In genomic region chr2:191280834-191281756, GRCh38 we compare ENCODE assay signal across 21 cellular contexts. TPM values are rescaled to one million over a fixed set of nuclear protein-coding genes. Genes with fewer than 3 reads are reported as not detected.
A peak's percentile ranks its signal among the peaks of the same experiment; 100 is the strongest.
DNase-seq lines count a peak whose midpoint lies in the region; FAIRE-seq and TF ChIP-seq lines count a peak whose summit lies in the region.
"Had no signal": no experiment of that assay in that cellular context is flagged by ENCODE, and none has a peak within 500 bp of the region (broad histone marks: within the 10 kb centered on the region; RNA-seq: fewer than 3 reads in every experiment).

No MANE protein-coding gene starts in this region.

- H4K5ac ChIP-seq in H9 (ENCODE audit: insufficient read length, low read depth, low read length): no peak overlapping the region

- H3K4me2 ChIP-seq in H9 (ENCODE audit: insufficient read depth, insufficient read length, low read length): no peak overlapping the region
- no peak overlapping the region for H3K4me2 ChIP-seq in neuronal stem cell (ENCODE audit: insufficient read depth, low read length, poor library complexity, severe bottlenecking)
- H3K4me2 ChIP-seq: KMS-11 had no signal

- H3T11ph ChIP-seq in H9 (ENCODE audit: low read length): no peak overlapping the region

- no peaks in the 10 kb centered on the region for H3K23me2 ChIP-seq in H9 (ENCODE audit: insufficient read length, low read depth, low read length, poor library complexity, severe bottlenecking)

- no peak overlapping the region for H4K8ac ChIP-seq in H9 (replicated peaks; ENCODE audit: insufficient read length, low read depth, low read length)
- peak overlapping the region; percentile 52 for H4K8ac ChIP-seq in neuronal stem cell (ENCODE audit: low read depth, low read length)

- TF ChIP-seq RAD21 in liver (IDR thresholded peaks at IDR 0.05): no peak

- H3K4me3 ChIP-seq in endodermal cell (ENCODE audit: low read length) (no peak overlapping the region), liver (ENCODE audit: low read depth in 1 of 3, low read length in 3 of 3) (no peak overlapping the region), neuronal stem cell (ENCODE audit: low read length in 2 of 2) (peak overlapping the region in 1 of 2 donors; percentile 42)
- H3K4me3 ChIP-seq: SJCRH30 had no signal

- H3K27ac Mint-ChIP-seq in H9: peak overlapping the region; percentile 26 to 90 (median 41); a peak in 6 of 7 replicates
- peak overlapping the region; percentile 34 for H3K27ac Mint-ChIP-seq in endodermal cell
- H3K27ac Mint-ChIP-seq: CD4-positive, CD25-positive, alpha-beta regulatory T cell had no signal

- CTCF ChIA-PET in RWPE1 (lab: Yijun Ruan, JAX): interaction anchor here (0.5 to 0.6 kb wide), 2 partner anchors 129 to 447 kb away, joined by 3 to 4 read pairs; no protein-coding TSS in a partner anchor

- H3K27me3 ChIP-seq in H9 (ENCODE audit: insufficient read depth, low read length) (no peaks in the 10 kb centered on the region), endodermal cell (ENCODE audit: control insufficient read depth, insufficient read depth, low read length, poor library complexity, severe bottlenecking) (no peaks in the 10 kb centered on the region), liver (ENCODE audit: control insufficient read depth in 4 of 4, insufficient read depth in 4 of 4, low read length in 3 of 4) (no peaks in the 10 kb centered on the region), neuronal stem cell (ENCODE audit: control insufficient read depth in 3 of 3, insufficient read depth in 3 of 3, low read depth in 1 of 3, low read length in 3 of 3) (no peaks in the 10 kb centered on the region)
- H3K27me3 ChIP-seq: BE2C, SJCRH30 had no signal

- H3K36me3 ChIP-seq in endodermal cell (ENCODE audit: control insufficient read depth, insufficient read depth, low read length) (peaks cover 87% of the 10 kb centered on the region), liver (ENCODE audit: control insufficient read depth in 4 of 4, insufficient read depth in 3 of 4, low read depth in 1 of 4, low read length in 3 of 4) (peaks cover 2 to 26% (median 8%) of the 10 kb centered on the region in 4 donors), neuronal stem cell (replicated peaks in 1 of 2; ENCODE audit: control insufficient read depth in 2 of 2, insufficient read depth in 2 of 2, low read length in 2 of 2) (peaks cover 4 to 83% of the 10 kb centered on the region in 2 donors)

- H3K4me1 ChIP-seq in H9 (ENCODE audit: insufficient read depth, low read length) (peaks cover 13% of the 10 kb centered on the region), endodermal cell (ENCODE audit: control insufficient read depth, insufficient read depth, low read length) (peaks cover 14% of the 10 kb centered on the region), liver (ENCODE audit: control insufficient read depth in 4 of 4, insufficient read depth in 4 of 4, low read length in 3 of 4) (peaks cover 19 to 43% (median 34%) of the 10 kb centered on the region in 4 donors), neuronal stem cell (ENCODE audit: control insufficient read depth in 2 of 2, insufficient read depth in 1 of 2, low read depth in 1 of 2, low read length in 2 of 2) (peaks cover 0 to 8% of the 10 kb centered on the region in 2 donors)
- H3K4me1 ChIP-seq: Caco-2, SJCRH30 had no signal

- H3K9me3 Mint-ChIP-seq in H9 (no peaks in the 10 kb centered on the region), endodermal cell (no peaks in the 10 kb centered on the region)
- H3K9me3 Mint-ChIP-seq: CD4-positive, CD25-positive, alpha-beta regulatory T cell had no signal

- H2BK12ac ChIP-seq in H9 (ENCODE audit: insufficient read length, low read depth, low read length) (no peak overlapping the region), neuronal stem cell (ENCODE audit: low read length) (no peak overlapping the region)

- H4K91ac ChIP-seq in H9 (ENCODE audit: insufficient read length, low read depth, low read length): no peak overlapping the region
- H4K91ac ChIP-seq in neuronal stem cell (ENCODE audit: low read depth, low read length, poor library complexity): no peak overlapping the region

- H3K23ac ChIP-seq in H9 (ENCODE audit: insufficient read length, low read depth, low read length): no peak overlapping the region
- H3K23ac ChIP-seq in neuronal stem cell (ENCODE audit: low read depth, low read length, poor library complexity): no peak overlapping the region

- H3K4me3 Mint-ChIP-seq in H9 (no peak overlapping the region), endodermal cell (no peak overlapping the region)
- H3K4me3 Mint-ChIP-seq: CD4-positive, CD25-positive, alpha-beta regulatory T cell had no signal

- FAIRE-seq in GM19239 (lab: Jason Lieb, UNC): no peak
- FAIRE-seq: A204.1, GM12891, H54 had no signal

- H3K27me3 Mint-ChIP-seq in H9 (ENCODE audit: low read depth) (no peaks in the 10 kb centered on the region; the same call in 1 of the 2 replicates), endodermal cell (ENCODE audit: insufficient read depth) (no peaks in the 10 kb centered on the region)

- H3K9me3 ChIP-seq in H9 (ENCODE audit: control insufficient read depth, low read depth, low read length) (no peaks in the 10 kb centered on the region), endodermal cell (ENCODE audit: control insufficient read depth, low read length) (no peaks in the 10 kb centered on the region), liver (ENCODE audit: control insufficient read depth in 4 of 4, low read length in 3 of 4) (no peaks in the 10 kb centered on the region), neuronal stem cell (replicated peaks in 1 of 2; ENCODE audit: control insufficient read depth in 2 of 2, insufficient read depth in 1 of 2, low read depth in 1 of 2, low read length in 2 of 2) (no peaks in the 10 kb centered on the region)
- H3K9me3 ChIP-seq: BE2C, Caco-2, SJCRH30 had no signal

- no peak overlapping the region for H3K56ac ChIP-seq in H9 (ENCODE audit: insufficient read length, low read depth, low read length)

- peak overlapping the region; percentile 8; the same call in 1 of the 2 replicates for H3K14ac ChIP-seq in H9 (ENCODE audit: insufficient read depth, low read length)
- H3K14ac ChIP-seq in neuronal stem cell (ENCODE audit: low read length): no peak overlapping the region

- no peak overlapping the region for H3K27ac ChIP-seq in H9 (ENCODE audit: insufficient read length, low read depth, low read length)
- H3K27ac ChIP-seq in endodermal cell (ENCODE audit: low read depth, low read length): peak overlapping the region; percentile 4
- H3K27ac ChIP-seq in liver (ENCODE audit: low read depth in 1 of 2, low read length in 2 of 2): peak overlapping the region in 1 of 2 donors; percentile 1
- H3K27ac ChIP-seq in neuronal stem cell (replicated peaks; ENCODE audit: low read length): no peak overlapping the region
- no peak overlapping the region for H3K27ac ChIP-seq in RWPE1
- H3K27ac ChIP-seq: KMS-11, SJCRH30 had no signal

- H2AK5ac ChIP-seq in H9 (ENCODE audit: insufficient read length, low read length): no peak overlapping the region
- H2AK5ac ChIP-seq in neuronal stem cell (ENCODE audit: low read depth, low read length): no peak overlapping the region

- H3K18ac ChIP-seq in H9 (ENCODE audit: insufficient read length, low read depth, low read length) (no peak overlapping the region), neuronal stem cell (ENCODE audit: low read length) (peak overlapping the region; percentile 72)

- H3K36me3 Mint-ChIP-seq in H9 (ENCODE audit: insufficient read depth in 1 of 3, low read depth in 3 of 3) (peaks cover 14 to 21% (median 20%) of the 10 kb centered on the region in 3 experiments), endodermal cell (ENCODE audit: low read depth) (peaks cover 53% of the 10 kb centered on the region)
- H3K36me3 Mint-ChIP-seq: CD4-positive, CD25-positive, alpha-beta regulatory T cell had no signal

- POLR2A ChIA-PET in RWPE1 (lab: Yijun Ruan, JAX; ENCODE audit: low non-redundant PET): no interaction called here

- H3K9ac ChIP-seq in H9 (ENCODE audit: extremely low read depth, insufficient read length, low read length) (no peak overlapping the region), endodermal cell (ENCODE audit: extremely low read depth, low read length, poor library complexity, severe bottlenecking) (no peak overlapping the region), liver (ENCODE audit: low read depth in 1 of 2, low read length in 2 of 2) (no peak overlapping the region), neuronal stem cell (ENCODE audit: low read depth, low read length, poor library complexity) (no peak overlapping the region)
- H3K9ac ChIP-seq: KMS-11 had no signal

- no peak overlapping the region for H2BK20ac ChIP-seq in H9 (ENCODE audit: low read depth, low read length, poor library complexity, severe bottlenecking)

- peaks cover 6% of the 10 kb centered on the region; the same call in 1 of the 2 replicates for H3K79me2 ChIP-seq in H9 (ENCODE audit: insufficient read depth, low read length)

- peaks cover 32 to 41% of the 10 kb centered on the region in 2 experiments for H3K4me1 Mint-ChIP-seq in H9
- peaks cover 25% of the 10 kb centered on the region for H3K4me1 Mint-ChIP-seq in endodermal cell
- H3K4me1 Mint-ChIP-seq: CD4-positive, CD25-positive, alpha-beta regulatory T cell had no signal

- H4K20me1 ChIP-seq in H9 (ENCODE audit: control insufficient read depth, insufficient read depth, insufficient read length): no peaks in the 10 kb centered on the region

- H2BK5ac ChIP-seq in H9 (ENCODE audit: insufficient read length, low read length): no peak overlapping the region
- no peak overlapping the region for H2BK5ac ChIP-seq in neuronal stem cell (ENCODE audit: low read length)

- DNase-seq in H9 (no peak), endodermal cell (no peak), neuronal stem cell (ENCODE audit: low spot score) (no peak), NCI-H2171 treated with DMSO at 0.1 percent for 48 hours (lab: John Stamatoyannopoulos, UW) (no peak), GM19239 (ENCODE audit: insufficient read length, low spot score) (no peak), RWPE1 (ENCODE audit: low spot score) (no peak)
- DNase-seq: BE2C; Caco-2; CD4-positive, CD25-positive, alpha-beta regulatory T cell; GF-D8; NCI-H1417 treated with DMSO at 0.1 percent for 48 hours; NCI-H187 treated with DMSO at 0.1 percent for 48 hours; NCI-H345; NCI-H524 treated with DMSO at 0.1 percent for 48 hours; PC-3; SJCRH30 had no signal

- H2BK120ac ChIP-seq in H9 (ENCODE audit: low read depth, low read length, poor library complexity, severe bottlenecking): no peak overlapping the region
- H2BK120ac ChIP-seq in neuronal stem cell (ENCODE audit: low read depth, low read length): no peak overlapping the region

- H2BK15ac ChIP-seq in H9 (ENCODE audit: low read depth, low read length): no peak overlapping the region
- H2BK15ac ChIP-seq in neuronal stem cell (ENCODE audit: low read length): no peak overlapping the region

- no CpG with 5 or more reads among the region's 13 CpGs for WGBS in H9 (ENCODE audit: extremely low coverage, insufficient read length, low lambda C conversion rate)
- 95 to 99% methylated on average over 8 to 13 of the region's 13 CpGs for WGBS in endodermal cell (ENCODE audit: insufficient coverage in 1 of 2, insufficient read length in 1 of 2), 2 experiments
- WGBS in liver: 49% methylated on average over 13 of the region's 13 CpGs
- WGBS in neuronal stem cell (ENCODE audit: extremely low coverage in 2 of 2, insufficient read length in 2 of 2, insufficient replicate concordance in 1 of 2), 2 donors: no CpG with 5 or more reads among the region's 13 CpGs

- H3K79me1 ChIP-seq in H9 (ENCODE audit: insufficient read depth, low read depth, low read length, poor library complexity, severe bottlenecking) (peaks cover 4% of the 10 kb centered on the region), neuronal stem cell (ENCODE audit: low read depth, low read length) (no peaks in the 10 kb centered on the region)

- H3K4ac ChIP-seq in H9 (ENCODE audit: low read depth, low read length) (no peak overlapping the region), neuronal stem cell (ENCODE audit: low read length) (no peak overlapping the region)

- TF ChIP-seq CTCF in H9 (conservative IDR thresholded peaks at IDR 0.05) (no peak), endodermal cell (conservative IDR thresholded peaks at IDR 0.05) (no peak), liver (IDR thresholded peaks at IDR 0.05; ENCODE audit: low read depth, low read length, missing input control) (no peak), RWPE1 (conservative IDR thresholded peaks at IDR 0.05; ENCODE audit: low read depth) (no peak)

- H2AFZ ChIP-seq in H9 (ENCODE audit: low read length): no peak overlapping the region
- H2AFZ ChIP-seq in neuronal stem cell (ENCODE audit: low read length): no peak overlapping the region

RNA-seq across cellular contexts. Expression of gene MYO1B, which starts 35.9 kb away (rescaled TPM):
- 43.2 and 51.4 TPM in 2 replicates for total RNA-seq in H9 (2021)
- total RNA-seq in endodermal cell: 100 to 1,000 TPM; 145 to 154 TPM
- 55.7 TPM for polyA plus RNA-seq in endodermal cell (2013, experiment 1 of 2)
- polyA plus RNA-seq in endodermal cell (2013, experiment 2 of 2): 56.3 TPM
- total RNA-seq in liver: 100 to 1,000 TPM in 1 of 2 donors, 10 to 100 TPM in 1; 66.5 to 434 TPM
- polyA plus RNA-seq in liver: 100 to 1,000 TPM in 1 of 2 donors, 10 to 100 TPM in 1; 98.3 to 135 TPM
- 29.8 TPM for polyA plus RNA-seq in neuronal stem cell (2013, experiment 1 of 2)
- 29.7 TPM for polyA plus RNA-seq in neuronal stem cell (2013, experiment 2 of 2)
- total RNA-seq: CD4-positive, CD25-positive, alpha-beta regulatory T cell had no signal
- polyA plus RNA-seq: CD4-positive, CD25-positive, alpha-beta regulatory T cell had no signal
